35 cellular contexts compared by ENCODE assay signal in the genomic region with DNA sequence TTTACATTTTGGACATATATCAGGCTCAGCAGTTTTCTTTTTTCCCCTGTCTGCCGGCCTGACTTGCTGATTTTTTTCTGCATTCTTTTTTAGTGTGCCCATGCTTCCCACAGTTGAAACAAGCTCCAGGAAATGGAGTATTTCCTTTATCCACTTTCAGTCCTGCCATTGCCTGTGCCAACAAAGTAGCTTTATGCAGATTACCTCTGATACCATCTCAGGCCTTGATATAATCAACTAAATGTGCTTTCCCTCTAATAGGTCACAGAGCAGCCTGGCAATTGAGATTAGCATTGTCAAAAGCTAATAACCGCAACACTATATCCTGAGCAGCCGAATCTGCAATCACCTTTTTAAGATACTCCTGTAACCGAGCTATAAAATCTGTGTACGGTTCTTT. TPM values are rescaled to one million over a fixed set of nuclear protein-coding genes. Genes with fewer than 3 reads are reported as not detected.
DNase-seq lines count a peak whose midpoint lies in the region; ATAC-seq, FAIRE-seq and TF ChIP-seq lines count a peak whose summit lies in the region.
"Had no signal": no experiment of that assay in that cellular context is flagged by ENCODE, and none has a peak within 500 bp of the region (broad histone marks: within the 10 kb centered on the region; RNA-seq: fewer than 3 reads in every experiment).

No MANE protein-coding gene starts in this region.

- H3K4me3 ChIP-seq in SK-N-SH (ENCODE audit: low read depth in 2 of 2, low read length in 1 of 2) (no peak overlapping the region; a peak in 1 of 4 replicates), colonic mucosa (no peak overlapping the region)
- H3K4me3 ChIP-seq: K562 had no signal

- DNase-seq in D721Med (ENCODE audit: insufficient read length, low spot score) (no peak), SK-N-SH (no peak), lung microvascular endothelial cell (ENCODE audit: low read depth in 2 of 2) (peak; percentile 21 to 46), progenitor cell of endocrine pancreas (ENCODE audit: low spot score, unreplicated experiment) (no peak), GM10266 (ENCODE audit: extremely low spot score) (no peak), colonic mucosa (no peak)
- DNase-seq in activated CD8-positive, alpha-beta memory T cell treated with anti-CD3 and anti-CD28 coated beads, Interleukin-2, amount 50 U/mL, for 4 hours, result no peak
- DNase-seq: Caco-2; CD8-positive, alpha-beta T cell; DMS 273 treated with DMSO at 0.1 percent for 48 hours; DMS79; EL; GF-D8; Kasumi-1; MV-4-11; NCI-H1105 treated with DMSO at 0.1 percent for 48 hours; NCI-H146; NCI-H1930; NCI-H446; NCI-H524 treated with DMSO at 0.1 percent for 48 hours; NCI-H774; SIG-M5; T-cell had no signal

- peaks cover 5% of the 10 kb centered on the region for H3K9me3 Mint-ChIP-seq in progenitor cell of endocrine pancreas (ENCODE audit: low read depth)
- H3K9me3 Mint-ChIP-seq: CD8-positive, alpha-beta T cell had no signal

- ATAC-seq in HG03135 (IDR thresholded peaks at IDR 0.05; ENCODE audit: unreplicated experiment), result no peak
- ATAC-seq: CD8-positive, alpha-beta T cell; HCT116; HepG2; K562; Panc1; T-cell had no signal

- H3K36me3 ChIP-seq in SK-N-SH (replicated peaks in 1 of 2; ENCODE audit: control insufficient read depth in 1 of 2, insufficient read depth in 2 of 2, low read length in 1 of 2), result peaks cover 0 to 7% of the 10 kb centered on the region in 2 experiments
- H3K36me3 ChIP-seq in colonic mucosa, result no peaks in the 10 kb centered on the region

- peak overlapping the region; percentile 24; the same call in 1 of the 2 replicates for H3K4me2 ChIP-seq in SK-N-SH

- 32% methylated on average over 5 of the region's 5 CpGs for WGBS in SK-N-SH (ENCODE audit: low lambda C conversion rate)

- H3F3A ChIP-seq in SK-N-SH (replicated peaks; ENCODE audit: insufficient read depth), result peaks cover 13% of the 10 kb centered on the region

- no peaks in the 10 kb centered on the region for H3K79me2 ChIP-seq in SK-N-SH (ENCODE audit: insufficient read depth)

- POLR2A ChIA-PET in SK-N-SH (lab: Yijun Ruan, JAX), result interaction anchor here (0.7 to 1.3 kb wide), 5 partner anchors 9 to 253 kb away, joined by 3 to 6 read pairs (median 3); a partner anchor contains a TSS

- no peak for TF ChIP-seq CTCF in D721Med (IDR thresholded peaks at IDR 0.05; ENCODE audit: insufficient read depth, missing control alignments)
- no peak for TF ChIP-seq CTCF in SK-N-SH (IDR thresholded peaks at IDR 0.05)
- TF ChIP-seq CTCF in progenitor cell of endocrine pancreas (IDR thresholded peaks at IDR 0.05; ENCODE audit: unreplicated experiment), result no peak
- TF ChIP-seq CTCF in GM10266 (IDR thresholded peaks at IDR 0.05; ENCODE audit: control insufficient read depth, insufficient read depth, low read depth, missing control alignments), result no peak
- TF ChIP-seq CTCF in colonic mucosa (IDR thresholded peaks at IDR 0.05), result no peak

- TF ChIP-seq RAD21 in SK-N-SH (IDR thresholded peaks at IDR 0.05; ENCODE audit: low read length), result no peak

- no peak overlapping the region for H3K4me3 Mint-ChIP-seq in progenitor cell of endocrine pancreas (ENCODE audit: low read depth)
- H3K4me3 Mint-ChIP-seq: CD8-positive, alpha-beta T cell; T-cell had no signal

- no peaks in the 10 kb centered on the region for H3K27me3 ChIP-seq in SK-N-SH (ENCODE audit: insufficient read depth)
- H3K27me3 ChIP-seq in colonic mucosa, result no peaks in the 10 kb centered on the region

- no peaks in the 10 kb centered on the region for H3K9me3 ChIP-seq in SK-N-SH
- H3K9me3 ChIP-seq in colonic mucosa, result no peaks in the 10 kb centered on the region

- no peaks in the 10 kb centered on the region for H3K9me2 ChIP-seq in SK-N-SH

- H3K27ac Mint-ChIP-seq in progenitor cell of endocrine pancreas, result peak overlapping the region; percentile 45
- H3K27ac Mint-ChIP-seq: CD8-positive, alpha-beta T cell; T-cell had no signal

- peaks cover 7 to 15% of the 10 kb centered on the region in 2 experiments; a peak in 3 of 4 replicates for H3K4me1 ChIP-seq in SK-N-SH (ENCODE audit: control insufficient read depth in 1 of 2, insufficient read depth in 2 of 2, low read depth in 1 of 2, low read length in 1 of 2)
- no peaks in the 10 kb centered on the region for H3K4me1 ChIP-seq in colonic mucosa
- H3K4me1 ChIP-seq: Caco-2 had no signal

- H3K36me3 Mint-ChIP-seq in progenitor cell of endocrine pancreas (ENCODE audit: insufficient read depth), result peaks cover 19% of the 10 kb centered on the region

- peaks cover 3% of the 10 kb centered on the region for H3K27me3 Mint-ChIP-seq in progenitor cell of endocrine pancreas

- CTCF ChIA-PET in SK-N-SH (lab: Yijun Ruan, JAX), result interaction anchor here (0.8 to 2.2 kb wide), 5 partner anchors 10 to 424 kb away, joined by 3 to 12 read pairs (median 4); a partner anchor contains a TSS

- FAIRE-seq in D721Med (lab: Jason Lieb, UNC), result peak; percentile 25
- FAIRE-seq: A204.1, GM12892, GM19239, H1, HepG2, K562 had no signal

- H4K20me1 ChIP-seq in SK-N-SH (ENCODE audit: insufficient read depth), result no peaks in the 10 kb centered on the region

- H3K9ac ChIP-seq in SK-N-SH, result no peak overlapping the region
- H3K9ac ChIP-seq in colonic mucosa (ENCODE audit: low read depth in 2 of 2, low read length in 2 of 2), result no peak overlapping the region

- peak in 1 of 2 experiments; percentile 42; a peak in 1 of 4 replicates for TF ChIP-seq EP300 in SK-N-SH (IDR thresholded peaks at IDR 0.05; ENCODE audit: borderline replicate concordance in 1 of 2, low read depth in 1 of 2, low read length in 1 of 2)

- intact Hi-C loops in colonic mucosa (cut with DNase I), result no loop called here

- no peaks in the 10 kb centered on the region for H3K4me1 Mint-ChIP-seq in progenitor cell of endocrine pancreas (ENCODE audit: low read depth)

- H2AFZ ChIP-seq in SK-N-SH (ENCODE audit: low read depth), result no peak overlapping the region

- peak overlapping the region in 1 of 2 experiments; percentile 73; a peak in 2 of 4 replicates for H3K27ac ChIP-seq in SK-N-SH (ENCODE audit: low read depth in 2 of 2, low read length in 1 of 2)
- H3K27ac ChIP-seq in colonic mucosa, result no peak overlapping the region
- H3K27ac ChIP-seq: C4-2B had no signal

TF ChIP-seq in SK-N-SH, 30 proteins besides CTCF, POLR2A, EP300 and RAD21 (continues in another document):
- TF ChIP-seq MXI1 (IDR thresholded peaks at IDR 0.05; ENCODE audit: low read depth, low read length), result peak; percentile 46; the same call in 1 of the 2 replicates
- TF ChIP-seq GATA2 (CRISPR knock-in tag; IDR thresholded peaks at IDR 0.05), result peak; percentile 89
- TF ChIP-seq, protein P1, sequence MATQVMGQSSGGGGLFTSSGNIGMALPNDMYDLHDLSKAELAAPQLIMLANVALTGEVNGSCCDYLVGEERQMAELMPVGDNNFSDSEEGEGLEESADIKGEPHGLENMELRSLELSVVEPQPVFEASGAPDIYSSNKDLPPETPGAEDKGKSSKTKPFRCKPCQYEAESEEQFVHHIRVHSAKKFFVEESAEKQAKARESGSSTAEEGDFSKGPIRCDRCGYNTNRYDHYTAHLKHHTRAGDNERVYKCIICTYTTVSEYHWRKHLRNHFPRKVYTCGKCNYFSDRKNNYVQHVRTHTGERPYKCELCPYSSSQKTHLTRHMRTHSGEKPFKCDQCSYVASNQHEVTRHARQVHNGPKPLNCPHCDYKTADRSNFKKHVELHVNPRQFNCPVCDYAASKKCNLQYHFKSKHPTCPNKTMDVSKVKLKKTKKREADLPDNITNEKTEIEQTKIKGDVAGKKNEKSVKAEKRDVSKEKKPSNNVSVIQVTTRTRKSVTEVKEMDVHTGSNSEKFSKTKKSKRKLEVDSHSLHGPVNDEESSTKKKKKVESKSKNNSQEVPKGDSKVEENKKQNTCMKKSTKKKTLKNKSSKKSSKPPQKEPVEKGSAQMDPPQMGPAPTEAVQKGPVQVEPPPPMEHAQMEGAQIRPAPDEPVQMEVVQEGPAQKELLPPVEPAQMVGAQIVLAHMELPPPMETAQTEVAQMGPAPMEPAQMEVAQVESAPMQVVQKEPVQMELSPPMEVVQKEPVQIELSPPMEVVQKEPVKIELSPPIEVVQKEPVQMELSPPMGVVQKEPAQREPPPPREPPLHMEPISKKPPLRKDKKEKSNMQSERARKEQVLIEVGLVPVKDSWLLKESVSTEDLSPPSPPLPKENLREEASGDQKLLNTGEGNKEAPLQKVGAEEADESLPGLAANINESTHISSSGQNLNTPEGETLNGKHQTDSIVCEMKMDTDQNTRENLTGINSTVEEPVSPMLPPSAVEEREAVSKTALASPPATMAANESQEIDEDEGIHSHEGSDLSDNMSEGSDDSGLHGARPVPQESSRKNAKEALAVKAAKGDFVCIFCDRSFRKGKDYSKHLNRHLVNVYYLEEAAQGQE (IDR thresholded peaks at IDR 0.05; ENCODE audit: low read depth, low read length), result no peak
- TF ChIP-seq RCOR1 (IDR thresholded peaks at IDR 0.05; ENCODE audit: low read length), result peak; percentile 35; the same call in 1 of the 2 replicates

RNA-seq across cellular contexts. Expression of a gene that starts 9.2 kb away (rescaled TPM):
- polyA plus RNA-seq in SK-N-SH (2012; rRNA removed), result 55.7 and 59.6 TPM in 2 replicates
- polyA plus RNA-seq in SK-N-SH (2012; cell fraction: cytosol; rRNA removed), result 27.9 and 43.4 TPM in 2 replicates
- 30.4 and 35.2 TPM in 2 replicates for polyA plus RNA-seq in SK-N-SH (2012; cell fraction: nucleus; rRNA removed)
- total RNA-seq in lung microvascular endothelial cell (36.4 and 41.9 TPM in 2 replicates), progenitor cell of endocrine pancreas (26.7 and 26.8 TPM in 2 replicates), colonic mucosa (100 to 1,000 TPM in 1 of 2 donors, 10 to 100 TPM in 1; 38.0 to 107 TPM)

RNA-seq across cellular contexts. Expression of a gene that starts 9.4 kb away (rescaled TPM):
- 36.5 and 39.8 TPM in 2 replicates for polyA plus RNA-seq in SK-N-SH (2012; rRNA removed)
- polyA plus RNA-seq in SK-N-SH (2012; cell fraction: cytosol; rRNA removed), result 6.7 and 12.2 TPM in 2 replicates
- polyA plus RNA-seq in SK-N-SH (2012; cell fraction: nucleus; rRNA removed), result 209 and 249 TPM in 2 replicates
- total RNA-seq in lung microvascular endothelial cell (16.5 and 19.2 TPM in 2 replicates), progenitor cell of endocrine pancreas (68.2 and 74.7 TPM in 2 replicates), colonic mucosa (10 to 100 TPM; 27.2 to 37.2 TPM)

RNA-seq across cellular contexts. Expression of a gene that starts 28.0 kb away (rescaled TPM):
- 0.36 and 0.70 TPM in 2 replicates for polyA plus RNA-seq in SK-N-SH (2012; rRNA removed)
- 0.12 and 0.15 TPM in 2 replicates for polyA plus RNA-seq in SK-N-SH (2012; cell fraction: cytosol; rRNA removed)
- 4.9 and 7.5 TPM in 2 replicates for polyA plus RNA-seq in SK-N-SH (2012; cell fraction: nucleus; rRNA removed)
- total RNA-seq in lung microvascular endothelial cell (not detected in 2 replicates), progenitor cell of endocrine pancreas (0.81 and 1.4 TPM in 2 replicates), colonic mucosa (not detected)
- total RNA-seq: HepG2, HT1080, MCF 10A had no signal

RNA-seq across cellular contexts. Expression of a gene that starts 35.6 kb away (rescaled TPM):
- 30.8 and 40.7 TPM in 2 replicates for polyA plus RNA-seq in SK-N-SH (2012; rRNA removed)
- polyA plus RNA-seq in SK-N-SH (2012; cell fraction: cytosol; rRNA removed), result 19.8 and 26.3 TPM in 2 replicates
- polyA plus RNA-seq in SK-N-SH (2012; cell fraction: nucleus; rRNA removed), result 82.4 and 84.3 TPM in 2 replicates
- 17.0 and 20.0 TPM in 2 replicates for total RNA-seq in lung microvascular endothelial cell
- 24.1 and 27.1 TPM in 2 replicates for total RNA-seq in progenitor cell of endocrine pancreas
- 1 to 10 TPM; 1.7 to 1.9 TPM for total RNA-seq in colonic mucosa
- total RNA-seq: CD8-positive, alpha-beta T cell had no signal

RNA-seq across cellular contexts. Expression of a gene that starts 40.2 kb away (rescaled TPM):
- polyA plus RNA-seq in SK-N-SH (2012; rRNA removed), result 29.6 and 31.8 TPM in 2 replicates
- 17.5 and 22.5 TPM in 2 replicates for polyA plus RNA-seq in SK-N-SH (2012; cell fraction: cytosol; rRNA removed)
- 18.6 and 29.5 TPM in 2 replicates for polyA plus RNA-seq in SK-N-SH (2012; cell fraction: nucleus; rRNA removed)
- total RNA-seq in lung microvascular endothelial cell, result 7.6 and 11.3 TPM in 2 replicates
- total RNA-seq in progenitor cell of endocrine pancreas, result 18.0 and 18.8 TPM in 2 replicates
- total RNA-seq in colonic mucosa, result 10 to 100 TPM; 40.7 to 52.4 TPM

Comparison
In these comparisons a context has a peak if more than half of its experiments do, and no peak if none do; other contexts are left out.
1. DNase-seq: peak in lung microvascular endothelial cell (2 of 2); none in D721Med (single experiment), SK-N-SH (single experiment), progenitor cell of endocrine pancreas (single experiment), GM10266 (single experiment), colonic mucosa (single experiment) and activated CD8-positive, alpha-beta memory T cell treated with anti-CD3 and anti-CD28 coated beads, Interleukin-2, amount 50 U/mL, for 4 hours (single experiment).